In genomic region chr1:112230232-112230631, GRCh38 we compare ENCODE assay signal across 9 cellular contexts.
"Had no signal": no experiment of that assay in that cellular context is flagged by ENCODE, and none has a peak within 500 bp of the region (broad histone marks: within the 10 kb centered on the region; RNA-seq: fewer than 3 reads in every experiment).

No MANE protein-coding gene starts in this region.

- H3K9me3 ChIP-seq: HAP-1 had no signal

- DNase-seq: GM23248, GOT3, HFFc6, IMR-90 had no signal

- H3K9ac ChIP-seq: GM23248 had no signal

- H3K36me3 ChIP-seq: HAP-1 had no signal

- H3K4me3 ChIP-seq: GM23248, HAP-1, K562 had no signal

- H3K9me3 Mint-ChIP-seq: HFFc6 had no signal

- FAIRE-seq: H54, HTR-8/SVneo, K562 had no signal

- H3K4me1 ChIP-seq: HAP-1 had no signal

- H3K27ac Mint-ChIP-seq: HFFc6 had no signal

- ATAC-seq: HCT116, K562 had no signal

- H3K27ac ChIP-seq: GM23248 had no signal

- H3K4me3 Mint-ChIP-seq: HFFc6 had no signal

- H2AFZ ChIP-seq: GM23248 had no signal
